Comparison of ENCODE assay signal across 31 cellular contexts in the genomic region with DNA sequence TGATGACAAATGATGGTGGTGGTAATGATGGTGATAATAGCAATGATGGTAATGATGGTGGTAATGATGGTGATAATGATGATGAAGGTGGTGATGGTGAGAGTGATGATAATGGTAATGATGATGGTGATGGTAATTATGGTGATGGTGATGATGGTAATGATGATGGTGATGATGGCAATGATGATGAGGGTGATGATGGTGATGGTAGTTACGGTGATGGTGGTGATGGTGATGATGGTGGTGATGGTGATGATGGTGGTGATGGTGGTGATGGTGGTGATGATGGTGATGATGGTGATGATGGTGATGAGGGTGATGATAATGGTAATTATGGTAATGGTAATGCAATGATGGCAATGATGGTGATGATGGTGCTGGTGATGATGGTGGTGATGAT.
"Had no signal": no experiment of that assay in that cellular context is flagged by ENCODE, and none has a peak within 500 bp of the region (broad histone marks: within the 10 kb centered on the region; RNA-seq: fewer than 3 reads in every experiment).

No MANE protein-coding gene starts in this region.

- H3K4me3 ChIP-seq: adrenal gland, body of pancreas, esophagus muscularis mucosa, gastrocnemius medialis, heart left ventricle had no signal

- H3K36me3 ChIP-seq: adrenal gland, esophagus muscularis mucosa, gastrocnemius medialis, heart left ventricle had no signal

- H3K27ac ChIP-seq: adrenal gland, body of pancreas, esophagus muscularis mucosa, foreskin keratinocyte, gastrocnemius medialis, heart left ventricle had no signal

- H3K9me3 ChIP-seq: adrenal gland, body of pancreas, esophagus muscularis mucosa, gastrocnemius medialis, heart left ventricle had no signal

- H3K4me1 ChIP-seq: adrenal gland, esophagus muscularis mucosa, foreskin keratinocyte had no signal

- FAIRE-seq: colon had no signal

- ATAC-seq: activated CD4-positive, alpha-beta T cell treated with anti-CD3 and anti-CD28 coated beads for 36 hours; activated CD8-positive, alpha-beta memory T cell treated with anti-CD3 and anti-CD28 coated beads, Interleukin-2, amount 10 ng/mL, durations not matched to agents 7 days and 5 days; activated CD8-positive, alpha-beta T cell treated with anti-CD3 and anti-CD28 coated beads, Interleukin-2, amount 10 ng/mL, durations not matched to agents 7 days and 5 days; activated naive CD8-positive, alpha-beta T cell treated with anti-CD3 and anti-CD28 coated beads, Interleukin-2, amount 50 U/mL, for 24 hours; body of pancreas; effector memory CD8-positive, alpha-beta T cell; foreskin keratinocyte; gastrocnemius medialis; heart left ventricle had no signal

- H3K27me3 ChIP-seq: adrenal gland, body of pancreas, foreskin keratinocyte, gastrocnemius medialis had no signal

- DNase-seq: activated CD4-positive, alpha-beta memory T cell treated with anti-CD3 and anti-CD28 coated beads for 36 hours; activated CD4-positive, alpha-beta T cell treated with anti-CD3 and anti-CD28 coated beads for 36 hours; activated CD4-positive, alpha-beta T cell treated with anti-CD3 and anti-CD28 coated beads, Interleukin-2, amount 10 ng/mL, durations not matched to agents 24 days and 14 days; activated CD4-positive, CD25-positive, alpha-beta regulatory T cell; activated CD4-positive, CD25-positive, alpha-beta regulatory T cell treated with anti-CD3 and anti-CD28 coated beads, Interleukin-2, amount 50 U/mL, for 72 hours; activated CD8-positive, alpha-beta memory T cell treated with anti-CD3 and anti-CD28 coated beads, Interleukin-2, amount 10 ng/mL, durations not matched to agents 7 days and 5 days; activated CD8-positive, alpha-beta memory T cell treated with anti-CD3 and anti-CD28 coated beads, Interleukin-2, amount 50 U/mL, for 4 hours; activated CD8-positive, alpha-beta T cell treated with anti-CD3 and anti-CD28 coated beads, Interleukin-2, amount 10 ng/mL, durations not matched to agents 7 days and 5 days; activated effector memory CD4-positive, alpha-beta T cell treated with anti-CD3 and anti-CD28 coated beads, Interleukin-2, amount 50 U/mL, for 16 hours; activated naive CD4-positive, alpha-beta T cell treated with anti-CD3 and anti-CD28 coated beads for 36 hours; activated naive CD8-positive, alpha-beta T cell treated with anti-CD3 and anti-CD28 coated beads for 36 hours; activated naive CD8-positive, alpha-beta T cell treated with anti-CD3 and anti-CD28 coated beads, Interleukin-2, amount 50 U/mL, for 24 hours; activated T-cell treated with anti-CD3 and anti-CD28 coated beads, Interleukin-2, amount 50 U/mL, for 1 hour; activated T-cell treated with anti-CD3 and anti-CD28 coated beads, Interleukin-2, amount 50 U/mL, for 48 hours; adrenal gland; amygdala; aorta; body of pancreas; caudate nucleus; cortex of kidney; dermis blood vessel endothelial cell; effector CD4-positive, alpha-beta T cell; effector memory CD8-positive, alpha-beta T cell; erythroblast; foreskin keratinocyte; gastrocnemius medialis; glutamatergic neuron; heart left ventricle; T-helper 2 cell had no signal
